ENCODE assay signal across 15 cellular contexts in the genomic region with DNA sequence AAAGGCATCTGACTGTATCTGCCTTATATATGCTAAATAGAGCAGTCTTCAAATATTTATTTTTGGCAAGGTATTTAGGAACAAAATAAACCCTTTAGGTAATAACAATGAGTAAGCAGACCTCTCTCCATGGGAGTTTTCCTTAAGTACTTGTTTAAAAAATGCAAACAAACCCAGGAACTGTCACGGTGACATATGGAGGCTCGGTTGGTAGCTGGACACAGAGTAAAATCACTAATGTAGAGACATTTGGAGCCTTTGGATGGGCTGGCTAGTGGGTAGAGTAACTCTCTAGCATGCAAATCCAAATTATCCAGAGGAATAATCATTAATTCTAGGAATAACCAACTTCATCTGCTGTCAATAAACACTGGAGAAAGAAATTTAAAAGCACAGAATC.
"Had no signal": no experiment of that assay in that cellular context is flagged by ENCODE, and none has a peak within 500 bp of the region (broad histone marks: within the 10 kb centered on the region; RNA-seq: fewer than 3 reads in every experiment).

No MANE protein-coding gene starts in this region.

- H3K9me3 ChIP-seq: lower lobe of right lung, vagina had no signal

- H3K4me1 ChIP-seq: lower lobe of right lung, vagina had no signal

- H3K4me3 ChIP-seq: lower lobe of right lung, vagina had no signal

- H3K27me3 ChIP-seq: brain microvascular endothelial cell, vagina had no signal

- H3K36me3 ChIP-seq: brain microvascular endothelial cell, lower lobe of right lung, vagina had no signal

- DNase-seq: activated gamma-delta T cell treated with Interleukin-2 at 50 U/mL for 16 hours; activated T-cell treated with anti-CD3 and anti-CD28 coated beads, Interleukin-2, amount 50 U/mL, for 1 hour; anterior cingulate cortex; brain microvascular endothelial cell; effector memory CD4-positive, alpha-beta T cell; foreskin melanocyte; immature natural killer cell; lower lobe of right lung; naive thymus-derived CD4-positive, alpha-beta T cell; occipital lobe; retina; stimulated activated CD4-positive, alpha-beta T cell treated with anti-CD3 and anti-CD28 coated beads, Interleukin-2, amount 100 ng/mL, for 48 hours; stimulated activated CD8-positive, alpha-beta memory T cell treated with anti-CD3 and anti-CD28 coated beads, Interleukin-4, amount 100 ng/mL, for 48 hours; stimulated activated naive B cell treated with anti-CD40 and anti-IgM and Interleukin-4, amounts not matched to agents 10 μg/mL and 1 μg/mL and 100 μg/mL, for 72 hours had no signal
